ENCODE assay signal across 1 cellular context in genomic region chr15:55196458-55197361, GRCh38.
A peak's percentile ranks its signal among the peaks of the same experiment; 100 is the strongest.
TF ChIP-seq lines count a peak whose summit lies in the region.

RSL24D1 (minus strand) TSS chr15:55196941; CDS start chr15:55196890, 51 bp downstream.

TF ChIP-seq in HepG2, 621 proteins besides CTCF, POLR2A, EP300 and RAD21 (continued from another document and continues in another):
- TF ChIP-seq ZNF276 (CRISPR knock-in tag; IDR thresholded peaks at IDR 0.05; ENCODE audit: low read depth), result no peak
- no peak for TF ChIP-seq ETS1 (CRISPR knock-in tag; IDR thresholded peaks at IDR 0.05)
- TF ChIP-seq HDAC1 (CRISPR knock-in tag; IDR thresholded peaks at IDR 0.05), result peak; percentile 62
- TF ChIP-seq ZNF564 (CRISPR knock-in tag; IDR thresholded peaks at IDR 0.05), result peak; percentile 90
- TF ChIP-seq ZNF7 (CRISPR knock-in tag; IDR thresholded peaks at IDR 0.05), result peak; percentile 87
- TF ChIP-seq DR1 (CRISPR knock-in tag; IDR thresholded peaks at IDR 0.05), result peak; percentile 59; the same call in 1 of the 2 replicates
- TF ChIP-seq ZNF280B (CRISPR knock-in tag; IDR thresholded peaks at IDR 0.05; ENCODE audit: borderline replicate concordance), result peak; percentile 96
- TF ChIP-seq ETV5 (CRISPR knock-in tag; IDR thresholded peaks at IDR 0.05; ENCODE audit: borderline replicate concordance), result peak; percentile 84
- no peak for TF ChIP-seq RFX1 (IDR thresholded peaks at IDR 0.05)
- TF ChIP-seq TBL1XR1 (IDR thresholded peaks at IDR 0.05; ENCODE audit: borderline replicate concordance, low read length, partially characterized antibody), result peak; percentile 47
- peak; percentile 84; the same call in 1 of the 2 replicates for TF ChIP-seq ZNF556 (CRISPR knock-in tag; IDR thresholded peaks at IDR 0.05; ENCODE audit: borderline replicate concordance)
- peak; percentile 87 for TF ChIP-seq NR2C2 (CRISPR knock-in tag; IDR thresholded peaks at IDR 0.05; ENCODE audit: borderline replicate concordance)
- peak; percentile 77 for TF ChIP-seq ZFX (CRISPR knock-in tag; IDR thresholded peaks at IDR 0.05; ENCODE audit: low read depth)
- peak; percentile 46; the same call in 1 of the 2 replicates for TF ChIP-seq TFE3 (CRISPR knock-in tag; IDR thresholded peaks at IDR 0.05)
- TF ChIP-seq KLF16 (CRISPR knock-in tag; IDR thresholded peaks at IDR 0.05), result peak in 1 of 2 experiments; percentile 66; a peak in 2 of 4 replicates
- TF ChIP-seq THAP11 (CRISPR knock-in tag; IDR thresholded peaks at IDR 0.05), result peak; percentile 91
- TF ChIP-seq ZNF12 (CRISPR knock-in tag; IDR thresholded peaks at IDR 0.05), result peak; percentile 44; the same call in 1 of the 2 replicates
- peak; percentile 37; the same call in 1 of the 2 replicates for TF ChIP-seq TFAP4 (IDR thresholded peaks at IDR 0.05; ENCODE audit: borderline replicate concordance, low read depth)
- TF ChIP-seq ZNF552 (CRISPR knock-in tag; IDR thresholded peaks at IDR 0.05; ENCODE audit: borderline replicate concordance), result peak; percentile 75; the same call in 1 of the 2 replicates
- TF ChIP-seq ZNF615 (CRISPR knock-in tag; IDR thresholded peaks at IDR 0.05; ENCODE audit: borderline replicate concordance), result 0 out of 2 replicates have a peak, but pooled peaks have one; percentile 12
- 0 out of 2 replicates have a peak, but pooled peaks have one; percentile 64 for TF ChIP-seq CENPBD1 (CRISPR knock-in tag; IDR thresholded peaks at IDR 0.05; ENCODE audit: borderline replicate concordance, low read depth)
- TF ChIP-seq HMGXB4 (CRISPR knock-in tag; IDR thresholded peaks at IDR 0.05; ENCODE audit: borderline replicate concordance in 1 of 2, low read depth in 1 of 2), result peak; percentile 66 to 88; a peak in 3 of 4 replicates
- TF ChIP-seq ZMYM4 (CRISPR knock-in tag; IDR thresholded peaks at IDR 0.05), result peak; percentile 99
- TF ChIP-seq UBTF (CRISPR knock-in tag; IDR thresholded peaks at IDR 0.05), result peak; percentile 76
- TF ChIP-seq ZBTB40 (IDR thresholded peaks at IDR 0.05), result peak; percentile 89
- TF ChIP-seq ZBTB40 (CRISPR knock-in tag; IDR thresholded peaks at IDR 0.05), result no peak; the same call in 1 of the 2 replicates
- TF ChIP-seq CEBPB (IDR thresholded peaks at IDR 0.05; ENCODE audit: borderline replicate concordance, low read depth, low read length), result peak; percentile 97
- no peak for TF ChIP-seq PAWR (CRISPR knock-in tag; IDR thresholded peaks at IDR 0.05; ENCODE audit: borderline replicate concordance)
- peak; percentile 24; the same call in 1 of the 2 replicates for TF ChIP-seq THRA (CRISPR knock-in tag; IDR thresholded peaks at IDR 0.05; ENCODE audit: borderline replicate concordance)
- TF ChIP-seq ATRX (CRISPR knock-in tag; IDR thresholded peaks at IDR 0.05; ENCODE audit: borderline replicate concordance), result no peak
- TF ChIP-seq ZNF205 (CRISPR knock-in tag; IDR thresholded peaks at IDR 0.05), result 0 out of 2 replicates have a peak, but pooled peaks have one; percentile 68
- TF ChIP-seq TAF15 (IDR thresholded peaks at IDR 0.05; ENCODE audit: low read depth, low read length, poor library complexity, severe bottlenecking), result no peak
- TF ChIP-seq GZF1 (CRISPR knock-in tag; IDR thresholded peaks at IDR 0.05), result peak; percentile 29; the same call in 1 of the 2 replicates
